ENCODE assay signal across 2 cellular contexts in the genomic region with DNA sequence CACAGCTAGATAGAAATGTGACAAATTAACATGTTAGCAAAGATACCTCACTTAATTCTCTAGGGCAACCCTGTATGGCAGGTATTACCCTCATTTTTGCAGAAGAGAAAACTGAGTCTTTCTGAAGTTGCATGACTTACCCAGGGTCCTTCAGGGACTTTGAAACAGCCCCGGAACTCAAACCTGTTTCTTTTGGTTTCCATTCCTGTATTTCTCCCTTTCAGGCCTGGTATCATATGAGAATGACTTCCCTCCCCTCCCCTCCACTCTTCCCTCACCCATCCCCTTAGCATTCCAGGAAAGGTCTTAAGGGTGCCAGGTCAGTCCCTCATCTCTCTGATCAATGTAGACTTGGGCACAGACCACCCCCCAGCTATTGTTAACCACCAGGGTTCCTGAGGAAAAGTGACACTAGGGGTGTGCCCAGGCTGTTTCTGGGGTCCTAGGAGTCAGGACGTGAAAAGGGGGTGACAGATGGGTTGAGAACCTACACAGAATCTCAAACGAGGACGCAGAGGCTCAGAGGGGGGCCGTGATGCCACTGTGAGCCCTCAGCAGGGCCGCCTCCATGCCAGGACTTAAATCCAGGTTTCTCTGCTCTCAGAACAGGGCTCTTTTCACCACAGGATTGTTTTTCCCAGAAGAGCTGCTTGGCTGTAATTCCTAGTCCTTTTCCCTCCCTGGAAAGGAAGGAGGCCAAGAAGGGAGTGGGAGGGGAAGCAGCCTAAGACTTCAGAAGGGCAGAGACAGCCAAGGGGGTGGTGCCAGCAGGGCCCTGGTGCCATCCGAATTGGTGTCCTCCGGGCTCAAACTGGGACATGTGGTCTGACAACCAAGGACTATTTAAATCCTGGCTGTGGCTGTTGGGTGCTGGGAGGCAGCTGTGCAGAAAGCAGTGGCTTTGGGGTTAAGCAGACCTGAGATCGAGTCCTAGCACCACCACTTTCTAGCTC.
TF ChIP-seq lines count a peak whose summit lies in the region.

No MANE protein-coding gene starts in this region.

TF ChIP-seq in endothelial cell of umbilical vein, 7 proteins besides CTCF, POLR2A, EP300 and RAD21:
- TF ChIP-seq, protein P1, sequence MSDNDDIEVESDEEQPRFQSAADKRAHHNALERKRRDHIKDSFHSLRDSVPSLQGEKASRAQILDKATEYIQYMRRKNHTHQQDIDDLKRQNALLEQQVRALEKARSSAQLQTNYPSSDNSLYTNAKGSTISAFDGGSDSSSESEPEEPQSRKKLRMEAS (IDR thresholded peaks at IDR 0.05; ENCODE audit: insufficient read depth, insufficient read length), result no peak
- TF ChIP-seq JUN (IDR thresholded peaks at IDR 0.05; ENCODE audit: borderline replicate concordance, insufficient read depth, insufficient read length, low read depth) (no peak), GATA2 (IDR thresholded peaks at IDR 0.05; ENCODE audit: insufficient read depth, insufficient read length, low read depth, low read length) (no peak), FOS (IDR thresholded peaks at IDR 0.05; ENCODE audit: borderline replicate concordance, insufficient read depth, low read length) (no peak), POLR2AphosphoS5 (IDR thresholded peaks at IDR 0.05; ENCODE audit: insufficient read depth, low read depth, low read length) (no peak), EZH2 (IDR thresholded peaks at IDR 0.05; ENCODE audit: borderline replicate concordance, low read depth, low read length, severe bottlenecking) (no peak), MYC (IDR thresholded peaks at IDR 0.05; ENCODE audit: low read depth, low read length) (no peak)
TF ChIP-seq in endothelial cell of umbilical vein: peak in this region for 0.

TF ChIP-seq in WTC11, 78 proteins besides CTCF, POLR2A, EP300 and RAD21 (continued from another document):
- TF ChIP-seq, protein P2, sequence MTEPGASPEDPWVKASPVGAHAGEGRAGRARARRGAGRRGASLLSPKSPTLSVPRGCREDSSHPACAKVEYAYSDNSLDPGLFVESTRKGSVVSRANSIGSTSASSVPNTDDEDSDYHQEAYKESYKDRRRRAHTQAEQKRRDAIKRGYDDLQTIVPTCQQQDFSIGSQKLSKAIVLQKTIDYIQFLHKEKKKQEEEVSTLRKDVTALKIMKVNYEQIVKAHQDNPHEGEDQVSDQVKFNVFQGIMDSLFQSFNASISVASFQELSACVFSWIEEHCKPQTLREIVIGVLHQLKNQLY (CRISPR knock-in tag; IDR thresholded peaks at IDR 0.05), result no peak
- TF ChIP-seq MXD4 (CRISPR knock-in tag; IDR thresholded peaks at IDR 0.05; ENCODE audit: borderline replicate concordance) (no peak), ZNF396 (CRISPR knock-in tag; IDR thresholded peaks at IDR 0.05; ENCODE audit: borderline replicate concordance) (no peak), FOXP1 (CRISPR knock-in tag; IDR thresholded peaks at IDR 0.05; ENCODE audit: borderline replicate concordance) (no peak), ELF4 (CRISPR knock-in tag; IDR thresholded peaks at IDR 0.05; ENCODE audit: low read depth) (no peak), SP1 (CRISPR knock-in tag; conservative IDR thresholded peaks at IDR 0.05) (no peak), CBFB (CRISPR knock-in tag; IDR thresholded peaks at IDR 0.05; ENCODE audit: low read depth) (no peak), MYBL2 (CRISPR knock-in tag; IDR thresholded peaks at IDR 0.05) (no peak), ZNF423 (CRISPR knock-in tag; IDR thresholded peaks at IDR 0.05) (no peak), ZNF232 (CRISPR knock-in tag; IDR thresholded peaks at IDR 0.05) (no peak), TEAD4 (CRISPR knock-in tag; IDR thresholded peaks at IDR 0.05) (no peak), SMAD3 (CRISPR knock-in tag; IDR thresholded peaks at IDR 0.05; ENCODE audit: borderline replicate concordance) (no peak), ZNF219 (CRISPR knock-in tag; IDR thresholded peaks at IDR 0.05; ENCODE audit: borderline replicate concordance) (no peak)
- TF ChIP-seq, protein P3, sequence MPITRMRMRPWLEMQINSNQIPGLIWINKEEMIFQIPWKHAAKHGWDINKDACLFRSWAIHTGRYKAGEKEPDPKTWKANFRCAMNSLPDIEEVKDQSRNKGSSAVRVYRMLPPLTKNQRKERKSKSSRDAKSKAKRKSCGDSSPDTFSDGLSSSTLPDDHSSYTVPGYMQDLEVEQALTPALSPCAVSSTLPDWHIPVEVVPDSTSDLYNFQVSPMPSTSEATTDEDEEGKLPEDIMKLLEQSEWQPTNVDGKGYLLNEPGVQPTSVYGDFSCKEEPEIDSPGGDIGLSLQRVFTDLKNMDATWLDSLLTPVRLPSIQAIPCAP (CRISPR knock-in tag; IDR thresholded peaks at IDR 0.05), result no peak
- TF ChIP-seq, protein P4, sequence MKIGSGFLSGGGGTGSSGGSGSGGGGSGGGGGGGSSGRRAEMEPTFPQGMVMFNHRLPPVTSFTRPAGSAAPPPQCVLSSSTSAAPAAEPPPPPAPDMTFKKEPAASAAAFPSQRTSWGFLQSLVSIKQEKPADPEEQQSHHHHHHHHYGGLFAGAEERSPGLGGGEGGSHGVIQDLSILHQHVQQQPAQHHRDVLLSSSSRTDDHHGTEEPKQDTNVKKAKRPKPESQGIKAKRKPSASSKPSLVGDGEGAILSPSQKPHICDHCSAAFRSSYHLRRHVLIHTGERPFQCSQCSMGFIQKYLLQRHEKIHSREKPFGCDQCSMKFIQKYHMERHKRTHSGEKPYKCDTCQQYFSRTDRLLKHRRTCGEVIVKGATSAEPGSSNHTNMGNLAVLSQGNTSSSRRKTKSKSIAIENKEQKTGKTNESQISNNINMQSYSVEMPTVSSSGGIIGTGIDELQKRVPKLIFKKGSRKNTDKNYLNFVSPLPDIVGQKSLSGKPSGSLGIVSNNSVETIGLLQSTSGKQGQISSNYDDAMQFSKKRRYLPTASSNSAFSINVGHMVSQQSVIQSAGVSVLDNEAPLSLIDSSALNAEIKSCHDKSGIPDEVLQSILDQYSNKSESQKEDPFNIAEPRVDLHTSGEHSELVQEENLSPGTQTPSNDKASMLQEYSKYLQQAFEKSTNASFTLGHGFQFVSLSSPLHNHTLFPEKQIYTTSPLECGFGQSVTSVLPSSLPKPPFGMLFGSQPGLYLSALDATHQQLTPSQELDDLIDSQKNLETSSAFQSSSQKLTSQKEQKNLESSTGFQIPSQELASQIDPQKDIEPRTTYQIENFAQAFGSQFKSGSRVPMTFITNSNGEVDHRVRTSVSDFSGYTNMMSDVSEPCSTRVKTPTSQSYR (CRISPR knock-in tag; IDR thresholded peaks at IDR 0.05), result no peak
- TF ChIP-seq, protein P5, sequence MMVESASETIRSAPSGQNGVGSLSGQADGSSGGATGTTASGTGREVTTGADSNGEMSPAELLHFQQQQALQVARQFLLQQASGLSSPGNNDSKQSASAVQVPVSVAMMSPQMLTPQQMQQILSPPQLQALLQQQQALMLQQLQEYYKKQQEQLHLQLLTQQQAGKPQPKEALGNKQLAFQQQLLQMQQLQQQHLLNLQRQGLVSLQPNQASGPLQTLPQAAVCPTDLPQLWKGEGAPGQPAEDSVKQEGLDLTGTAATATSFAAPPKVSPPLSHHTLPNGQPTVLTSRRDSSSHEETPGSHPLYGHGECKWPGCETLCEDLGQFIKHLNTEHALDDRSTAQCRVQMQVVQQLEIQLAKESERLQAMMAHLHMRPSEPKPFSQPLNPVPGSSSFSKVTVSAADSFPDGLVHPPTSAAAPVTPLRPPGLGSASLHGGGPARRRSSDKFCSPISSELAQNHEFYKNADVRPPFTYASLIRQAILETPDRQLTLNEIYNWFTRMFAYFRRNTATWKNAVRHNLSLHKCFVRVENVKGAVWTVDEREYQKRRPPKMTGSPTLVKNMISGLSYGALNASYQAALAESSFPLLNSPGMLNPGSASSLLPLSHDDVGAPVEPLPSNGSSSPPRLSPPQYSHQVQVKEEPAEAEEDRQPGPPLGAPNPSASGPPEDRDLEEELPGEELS (CRISPR knock-in tag; IDR thresholded peaks at IDR 0.05), result no peak
- TF ChIP-seq, protein P6, sequence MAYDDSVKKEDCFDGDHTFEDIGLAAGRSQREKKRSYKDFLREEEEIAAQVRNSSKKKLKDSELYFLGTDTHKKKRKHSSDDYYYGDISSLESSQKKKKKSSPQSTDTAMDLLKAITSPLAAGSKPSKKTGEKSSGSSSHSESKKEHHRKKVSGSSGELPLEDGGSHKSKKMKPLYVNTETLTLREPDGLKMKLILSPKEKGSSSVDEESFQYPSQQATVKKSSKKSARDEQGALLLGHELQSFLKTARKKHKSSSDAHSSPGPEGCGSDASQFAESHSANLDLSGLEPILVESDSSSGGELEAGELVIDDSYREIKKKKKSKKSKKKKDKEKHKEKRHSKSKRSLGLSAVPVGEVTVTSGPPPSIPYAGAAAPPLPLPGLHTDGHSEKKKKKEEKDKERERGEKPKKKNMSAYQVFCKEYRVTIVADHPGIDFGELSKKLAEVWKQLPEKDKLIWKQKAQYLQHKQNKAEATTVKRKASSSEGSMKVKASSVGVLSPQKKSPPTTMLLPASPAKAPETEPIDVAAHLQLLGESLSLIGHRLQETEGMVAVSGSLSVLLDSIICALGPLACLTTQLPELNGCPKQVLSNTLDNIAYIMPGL (CRISPR knock-in tag; IDR thresholded peaks at IDR 0.05), result no peak
- TF ChIP-seq, protein P7, sequence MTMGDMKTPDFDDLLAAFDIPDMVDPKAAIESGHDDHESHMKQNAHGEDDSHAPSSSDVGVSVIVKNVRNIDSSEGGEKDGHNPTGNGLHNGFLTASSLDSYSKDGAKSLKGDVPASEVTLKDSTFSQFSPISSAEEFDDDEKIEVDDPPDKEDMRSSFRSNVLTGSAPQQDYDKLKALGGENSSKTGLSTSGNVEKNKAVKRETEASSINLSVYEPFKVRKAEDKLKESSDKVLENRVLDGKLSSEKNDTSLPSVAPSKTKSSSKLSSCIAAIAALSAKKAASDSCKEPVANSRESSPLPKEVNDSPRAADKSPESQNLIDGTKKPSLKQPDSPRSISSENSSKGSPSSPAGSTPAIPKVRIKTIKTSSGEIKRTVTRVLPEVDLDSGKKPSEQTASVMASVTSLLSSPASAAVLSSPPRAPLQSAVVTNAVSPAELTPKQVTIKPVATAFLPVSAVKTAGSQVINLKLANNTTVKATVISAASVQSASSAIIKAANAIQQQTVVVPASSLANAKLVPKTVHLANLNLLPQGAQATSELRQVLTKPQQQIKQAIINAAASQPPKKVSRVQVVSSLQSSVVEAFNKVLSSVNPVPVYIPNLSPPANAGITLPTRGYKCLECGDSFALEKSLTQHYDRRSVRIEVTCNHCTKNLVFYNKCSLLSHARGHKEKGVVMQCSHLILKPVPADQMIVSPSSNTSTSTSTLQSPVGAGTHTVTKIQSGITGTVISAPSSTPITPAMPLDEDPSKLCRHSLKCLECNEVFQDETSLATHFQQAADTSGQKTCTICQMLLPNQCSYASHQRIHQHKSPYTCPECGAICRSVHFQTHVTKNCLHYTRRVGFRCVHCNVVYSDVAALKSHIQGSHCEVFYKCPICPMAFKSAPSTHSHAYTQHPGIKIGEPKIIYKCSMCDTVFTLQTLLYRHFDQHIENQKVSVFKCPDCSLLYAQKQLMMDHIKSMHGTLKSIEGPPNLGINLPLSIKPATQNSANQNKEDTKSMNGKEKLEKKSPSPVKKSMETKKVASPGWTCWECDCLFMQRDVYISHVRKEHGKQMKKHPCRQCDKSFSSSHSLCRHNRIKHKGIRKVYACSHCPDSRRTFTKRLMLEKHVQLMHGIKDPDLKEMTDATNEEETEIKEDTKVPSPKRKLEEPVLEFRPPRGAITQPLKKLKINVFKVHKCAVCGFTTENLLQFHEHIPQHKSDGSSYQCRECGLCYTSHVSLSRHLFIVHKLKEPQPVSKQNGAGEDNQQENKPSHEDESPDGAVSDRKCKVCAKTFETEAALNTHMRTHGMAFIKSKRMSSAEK (CRISPR knock-in tag; IDR thresholded peaks at IDR 0.05; ENCODE audit: borderline replicate concordance), result no peak
TF ChIP-seq in WTC11: peak in this region for 0.
